ENCODE assay signal across 1 cellular context in genomic region chr5:142539154-142539740, GRCh38.
TF ChIP-seq lines count a peak whose summit lies in the region.

No MANE protein-coding gene starts in this region.

TF ChIP-seq in GM23338, 12 proteins besides CTCF, POLR2A, EP300 and RAD21 (continued from another document):
- TF ChIP-seq REST (IDR thresholded peaks at IDR 0.05; ENCODE audit: unreplicated experiment): no peak
